In genomic region chr11:17077240-17077519, GRCh38 we compare ENCODE assay signal across 8 cellular contexts. TPM values are rescaled to one million over a fixed set of nuclear protein-coding genes. Genes with fewer than 3 reads are reported as not detected.
DNase-seq lines count a peak whose midpoint lies in the region; ATAC-seq and TF ChIP-seq lines count a peak whose summit lies in the region.

No MANE protein-coding gene starts in this region.

- H3K27ac ChIP-seq in heart left ventricle (peak overlapping the region; percentile 69 to 98 (median 94)), gastrocnemius medialis (peak overlapping the region; percentile 96 to 97 (median 97))

- intact Hi-C loops in heart left ventricle (cut with DNase I): loop anchor here in 2 of 10 donors (5.0 to 10.0 kb wide), 3 partner anchors 128 to 200 kb away; partner anchors contain the start of genes PIK3C2A (in 2 of the 2) and NUCB2 (in 1 of the 2)
- intact Hi-C loops in gastrocnemius medialis (cut with DNase I; ENCODE audit: low total_unique reads): loop anchor here (1.0 to 5.0 kb wide), 5 partner anchors 131 to 470 kb away; partner anchors contain the start of genes C11orf58, NCR3LG1 and NUCB2

- H3K36me3 ChIP-seq in heart left ventricle (peaks cover 0 to 45% (median 35%) of the 10 kb centered on the region in 9 donors), gastrocnemius medialis (peaks cover 0 to 24% of the 10 kb centered on the region in 2 donors)

- H3K9me3 Mint-ChIP-seq in activated CD4-positive, alpha-beta memory T cell treated with anti-CD3 and anti-CD28 coated beads, Interleukin-2, amount 10 ng/mL, durations not matched to agents 7 days and 5 days: no peaks in the 10 kb centered on the region

- peaks cover 6 to 38% (median 24%) of the 10 kb centered on the region in 12 donors for H3K4me1 ChIP-seq in heart left ventricle
- peaks cover 26 to 27% of the 10 kb centered on the region in 2 donors for H3K4me1 ChIP-seq in gastrocnemius medialis

- peak overlapping the region; percentile 96 for H3K27ac Mint-ChIP-seq in activated CD4-positive, alpha-beta memory T cell treated with anti-CD3 and anti-CD28 coated beads, Interleukin-2, amount 10 ng/mL, durations not matched to agents 7 days and 5 days

- CTCF ChIA-PET in activated CD4-positive, alpha-beta memory T cell treated with anti-CD3 and anti-CD28 coated beads, Interleukin-2, amount 10 ng/mL, durations not matched to agents 7 days and 5 days (lab: Charles Lee): interaction anchor here (0.8 to 2.3 kb wide), 7 partner anchors 12 to 432 kb away, joined by 3 to 9 read pairs (median 4); partner anchors contain the start of gene PIK3C2A

- TF ChIP-seq POLR2A in heart left ventricle (IDR thresholded peaks at IDR 0.05) (no peak), gastrocnemius medialis (IDR thresholded peaks at IDR 0.05) (no peak)

- no peaks in the 10 kb centered on the region for H3K27me3 Mint-ChIP-seq in activated CD4-positive, alpha-beta memory T cell treated with anti-CD3 and anti-CD28 coated beads, Interleukin-2, amount 10 ng/mL, durations not matched to agents 7 days and 5 days

- peak overlapping the region; percentile 96 for H3K4me3 Mint-ChIP-seq in activated CD4-positive, alpha-beta memory T cell treated with anti-CD3 and anti-CD28 coated beads, Interleukin-2, amount 10 ng/mL, durations not matched to agents 7 days and 5 days

- H3K9me3 ChIP-seq in heart left ventricle: no peaks in the 10 kb centered on the region
- H3K9me3 ChIP-seq in gastrocnemius medialis: no peaks in the 10 kb centered on the region

- TF ChIP-seq CTCF in heart left ventricle (IDR thresholded peaks at IDR 0.05) (no peak), gastrocnemius medialis (IDR thresholded peaks at IDR 0.05 in 4 of 5, conservative IDR thresholded peaks at IDR 0.05 in 1 of 5) (no peak)

- in situ Hi-C loops in gastrocnemius medialis (cut with MboI; ENCODE audit: low sequenced_read_pairs in 4 of 4): loop anchor here in 1 of 4 donors (10.0 kb wide), 1 partner anchor 198 kb away; the partner anchor contains the start of gene NUCB2

- 0 to 1% (median 0%) methylated on average over 20 of the region's 20 CpGs for WGBS in heart left ventricle, 4 donors

- H3K4me3 ChIP-seq in heart left ventricle (peak overlapping the region; percentile 58 to 99 (median 92)), gastrocnemius medialis (peak overlapping the region; percentile 90 to 98 (median 94))

- H3K4me1 Mint-ChIP-seq in activated CD4-positive, alpha-beta memory T cell treated with anti-CD3 and anti-CD28 coated beads, Interleukin-2, amount 10 ng/mL, durations not matched to agents 7 days and 5 days: peaks cover 49% of the 10 kb centered on the region

- H3K36me3 Mint-ChIP-seq in activated CD4-positive, alpha-beta memory T cell treated with anti-CD3 and anti-CD28 coated beads, Interleukin-2, amount 10 ng/mL, durations not matched to agents 7 days and 5 days (ENCODE audit: low read depth): peaks cover 56% of the 10 kb centered on the region

- no peak for DNase-seq in activated CD4-positive, CD25-positive, alpha-beta regulatory T cell treated with anti-CD3 and anti-CD28 coated beads, Interleukin-2, amount 50 U/mL, for 72 hours
- no peak for DNase-seq in activated CD4-positive, alpha-beta memory T cell treated with anti-CD3 and anti-CD28 coated beads, Interleukin-2, amount 10 ng/mL, durations not matched to agents 7 days and 5 days
- DNase-seq in heart left ventricle: no peak
- DNase-seq in gastrocnemius medialis: no peak
- DNase-seq in foreskin melanocyte: no peak
- no peak for DNase-seq in kidney glomerular epithelial cell (lab: John Stamatoyannopoulos, UW)

- no peaks in the 10 kb centered on the region for H3K27me3 ChIP-seq in heart left ventricle
- H3K27me3 ChIP-seq in gastrocnemius medialis: no peaks in the 10 kb centered on the region

- ATAC-seq in activated CD4-positive, CD25-positive, alpha-beta regulatory T cell treated with anti-CD3 and anti-CD28 coated beads, Interleukin-2, amount 50 U/mL, for 24 hours: peak; percentile 5 to 6
- ATAC-seq in HG02981 (IDR thresholded peaks at IDR 0.05; ENCODE audit: unreplicated experiment) (peak; percentile 9), heart left ventricle (peak; percentile 17 to 57 (median 38)), gastrocnemius medialis (peak; percentile 27 to 47)

- POLR2A ChIA-PET in activated CD4-positive, alpha-beta memory T cell treated with anti-CD3 and anti-CD28 coated beads, Interleukin-2, amount 10 ng/mL, durations not matched to agents 7 days and 5 days (lab: Charles Lee): interaction anchor here (0.6 to 4.3 kb wide), 13 partner anchors 14 to 1987 kb away, joined by 3 to 38 read pairs (median 4); partner anchors contain the start of genes C11orf58 and PIK3C2A

RNA-seq across cellular contexts. Expression of gene RPS13, which starts 0.3 kb away (rescaled TPM):
- total RNA-seq in activated CD4-positive, alpha-beta memory T cell treated with anti-CD3 and anti-CD28 coated beads, Interleukin-2, amount 10 ng/mL, durations not matched to agents 7 days and 5 days: 100 to 1,000 TPM; 951 to 981 TPM
- total RNA-seq in heart left ventricle (100 to 1,000 TPM; 614 to 853 (median 747) TPM), gastrocnemius medialis (1,000 to 10,000 TPM; 1,365 to 1,604 (median 1,491) TPM)
- polyA plus RNA-seq in heart left ventricle: 1,000 to 10,000 TPM; 1,467 to 2,207 TPM
